In the genomic region with DNA sequence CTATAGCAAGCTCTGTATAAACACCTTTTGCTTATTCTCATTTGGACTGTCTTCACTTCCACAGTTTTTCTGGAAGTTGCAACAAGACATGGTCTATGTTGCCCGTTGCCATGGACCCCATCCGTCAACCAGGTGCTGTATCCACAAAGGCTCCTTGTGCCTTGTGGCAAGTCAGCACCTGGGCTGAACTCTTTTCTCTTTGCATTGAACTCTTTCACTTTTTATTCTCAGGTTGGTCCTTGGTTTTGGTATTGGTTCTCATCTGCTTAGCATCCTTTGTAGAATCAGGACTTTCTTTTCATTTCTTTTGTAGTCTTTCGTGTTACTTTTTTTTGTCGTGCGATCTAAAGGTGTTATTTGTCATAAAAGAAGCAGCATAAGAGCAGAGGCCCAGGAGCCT, we compare ENCODE assay signal across 30 cellular contexts. TPM values are rescaled to one million over a fixed set of nuclear protein-coding genes. Genes with fewer than 3 reads are reported as not detected.
"Had no signal": no experiment of that assay in that cellular context is flagged by ENCODE, and none has a peak within 500 bp of the region (broad histone marks: within the 10 kb centered on the region; RNA-seq: fewer than 3 reads in every experiment).

No MANE protein-coding gene starts in this region.

- H3K4me3 ChIP-seq: stomach, suprapubic skin, testis, thoracic aorta, thyroid gland, tibial artery, tibial nerve, transverse colon, upper lobe of left lung, upper lobe of right lung, uterus, vagina had no signal

- H3K27ac ChIP-seq: stomach, suprapubic skin, testis, thoracic aorta, thyroid gland, tibial artery, tibial nerve, transverse colon, upper lobe of left lung, upper lobe of right lung, uterus, vagina had no signal

- H3K4me1 ChIP-seq: stomach, suprapubic skin, thyroid gland, tibial artery, tibial nerve, transverse colon, upper lobe of left lung, upper lobe of right lung, uterus, vagina had no signal

- ATAC-seq: stimulated activated effector memory CD8-positive, alpha-beta T cell treated with anti-CD3 and anti-CD28 coated beads, Interleukin-12 subunit alpha, Interleukin-12 subunit beta, amount 100 ng/mL, for 72 hours; stimulated activated memory B cell treated with anti-CD40 and anti-IgM and Interleukin-4, amounts not matched to agents 10 μg/mL and 1 μg/mL and 100 μg/mL, for 72 hours; stimulated activated naive B cell treated with anti-CD40 and anti-IgM and Interleukin-4, amounts not matched to agents 10 μg/mL and 1 μg/mL and 100 μg/mL, for 72 hours; stimulated activated naive CD8-positive, alpha-beta T cell treated with anti-CD3 and anti-CD28 coated beads, Interleukin-15, amount 100 ng/mL, for 72 hours; stimulated activated naive CD8-positive, alpha-beta T cell treated with anti-CD3 and anti-CD28 coated beads, Interleukin-15, Interleukin-2, amounts not matched to agents 100 U/mL and 50 U/mL, for 24 hours; upper lobe of right lung had no signal

- H3K27me3 ChIP-seq: stomach, testis, thyroid gland, tibial artery, tibial nerve, transverse colon, upper lobe of left lung, upper lobe of right lung, uterus, vagina had no signal

- DNase-seq: stimulated activated CD4-positive, alpha-beta T cell treated with anti-CD3 and anti-CD28 coated beads, Interleukin-2, amount 100 ng/mL, for 48 hours; stimulated activated CD4-positive, alpha-beta T cell treated with anti-CD3 and anti-CD28 coated beads, Interleukin-4, amount 100 ng/mL, for 1 hour; stimulated activated CD4-positive, alpha-beta T cell treated with anti-CD3 and anti-CD28 coated beads, Interleukin-4, amount 100 ng/mL, for 24 hours; stimulated activated CD4-positive, alpha-beta T cell treated with anti-CD3 and anti-CD28 coated beads, Interleukin-4, amount 100 ng/mL, for 4 hours; stimulated activated CD8-positive, alpha-beta memory T cell treated with anti-CD3 and anti-CD28 coated beads, Interleukin-4, amount 100 ng/mL, for 48 hours; stimulated activated naive B cell treated with anti-CD40 and anti-IgM and Interleukin-4, amounts not matched to agents 10 μg/mL and 1 μg/mL and 100 μg/mL, for 72 hours; stimulated activated naive CD4-positive, alpha-beta T cell; stimulated activated naive CD4-positive, alpha-beta T cell treated with Interleukin-2 at 50 U/mL for 16 hours; stimulated activated naive CD8-positive, alpha-beta T cell treated with anti-CD3 and anti-CD28 coated beads, Interleukin-15, amount 100 ng/mL, for 72 hours; stimulated activated naive CD8-positive, alpha-beta T cell treated with anti-CD3 and anti-CD28 coated beads, Interleukin-15, Interleukin-2, amounts not matched to agents 100 U/mL and 50 U/mL, for 24 hours; stomach; substantia nigra; testis; thyroid gland; tibial artery; transverse colon; trophoblast cell; upper lobe of left lung; upper lobe of right lung; uterus had no signal

- H3K36me3 ChIP-seq: stomach, suprapubic skin, thoracic aorta, thyroid gland, tibial artery, tibial nerve, transverse colon, upper lobe of left lung, upper lobe of right lung, uterus, vagina had no signal

- H3K9me3 ChIP-seq: stomach, suprapubic skin, testis, thoracic aorta, thyroid gland, tibial artery, tibial nerve, transverse colon, upper lobe of left lung, upper lobe of right lung, uterus, vagina had no signal

RNA-seq across cellular contexts. Expression of a gene that starts 5.0 kb away (rescaled TPM):
- total RNA-seq: subcutaneous adipose tissue, suprapubic skin, temporal lobe, thoracic aorta, tibial nerve, ureter, urinary bladder had no signal

RNA-seq across cellular contexts. Expression of a gene that starts 32.0 kb away (rescaled TPM):
- total RNA-seq: stomach, subcutaneous adipose tissue, suprapubic skin, temporal lobe, testis, thoracic aorta, thyroid gland, tibial nerve, transverse colon, upper lobe of left lung, upper lobe of right lung, ureter, urinary bladder, uterus, vagina had no signal

RNA-seq across cellular contexts. Expression of a gene that starts 45.4 kb away (rescaled TPM):
- total RNA-seq: subcutaneous adipose tissue, suprapubic skin, temporal lobe, thoracic aorta, tibial nerve, upper lobe of right lung, ureter, urinary bladder, uterus, vagina had no signal
